In genomic region chr17:50240876-50241275, GRCh38 we compare ENCODE assay signal across 19 cellular contexts. TPM values are rescaled to one million over a fixed set of nuclear protein-coding genes. Genes with fewer than 3 reads are reported as not detected.
DNase-seq lines count a peak whose midpoint lies in the region; ATAC-seq, FAIRE-seq and TF ChIP-seq lines count a peak whose summit lies in the region.
"Had no signal": no experiment of that assay in that cellular context is flagged by ENCODE, and none has a peak within 500 bp of the region (broad histone marks: within the 10 kb centered on the region; RNA-seq: fewer than 3 reads in every experiment).

No MANE protein-coding gene starts in this region.

- in situ Hi-C loops in HepG2 (cut with HindIII; ENCODE audit: extremely low pct_ligation_motif_present, low pct_unique_long_range_greater_than_20kb): no loop called here

- no peak for TF ChIP-seq CTCF in HepG2 (CRISPR knock-in tag; IDR thresholded peaks at IDR 0.05)
- TF ChIP-seq CTCF in right lobe of liver (IDR thresholded peaks at IDR 0.05): no peak
- no peak for TF ChIP-seq CTCF in chondrocyte (IDR thresholded peaks at IDR 0.05)
- no peak for TF ChIP-seq CTCF in right atrium auricular region (IDR thresholded peaks at IDR 0.05)

- H3K27me3 ChIP-seq in HepG2 (ENCODE audit: control insufficient read depth in 1 of 2, insufficient read depth in 2 of 2, low read length in 2 of 2) (peaks cover 0 to 8% of the 10 kb centered on the region in 2 experiments; a peak in 4 of 5 replicates), right lobe of liver (no peaks in the 10 kb centered on the region), right atrium auricular region (no peaks in the 10 kb centered on the region)

- H3K27ac Mint-ChIP-seq in chondrocyte (ENCODE audit: unreplicated experiment): peak overlapping the region; percentile 90

- H3K4me2 ChIP-seq in HepG2 (ENCODE audit: low read depth, low read length): no peak overlapping the region

- peaks cover 7% of the 10 kb centered on the region for H3K9me3 Mint-ChIP-seq in chondrocyte (ENCODE audit: low read depth)

- H2AFZ ChIP-seq in HepG2 (ENCODE audit: low read length): no peak overlapping the region

- 0% methylated on average over 1 of the region's 1 CpG for WGBS in HepG2 (ENCODE audit: low lambda C conversion rate)
- WGBS in right lobe of liver (ENCODE audit: insufficient coverage, low coverage, low lambda C conversion rate, missing lambda C conversion rate): no CpG with 5 or more reads among the region's 1 CpG

- FAIRE-seq in HepG2 (lab: Jason Lieb, UNC): peak; percentile 15

- H3K36me3 Mint-ChIP-seq in chondrocyte (ENCODE audit: low read depth): peaks cover 1% of the 10 kb centered on the region

- TF ChIP-seq EP300 in HepG2 (IDR thresholded peaks at IDR 0.05; ENCODE audit: low read depth in 2 of 2, low read length in 2 of 2): no peak
- TF ChIP-seq EP300 in HepG2 (CRISPR knock-in tag; IDR thresholded peaks at IDR 0.05; ENCODE audit: borderline replicate concordance): no peak

- H3K4me1 Mint-ChIP-seq in chondrocyte (ENCODE audit: low read depth): peaks cover 54% of the 10 kb centered on the region

- no peaks in the 10 kb centered on the region for H4K20me1 ChIP-seq in HepG2 (ENCODE audit: insufficient read depth, low read length)

- DNase-seq in HepG2 (ENCODE audit: low spot score): no peak
- DNase-seq in right lobe of liver: no peak
- no peak for DNase-seq in chondrocyte (ENCODE audit: low spot score)
- DNase-seq in kidney tubule cell (ENCODE audit: low spot score): peak; percentile 25
- DNase-seq in COLO668 (lab: John Stamatoyannopoulos, UW; ENCODE audit: unreplicated experiment): no peak
- DNase-seq in right atrium auricular region (ENCODE audit: low spot score): no peak
- DNase-seq in NCI-H2227 treated with DMSO at 0.1 percent for 48 hours (lab: John Stamatoyannopoulos, UW): no peak
- DNase-seq: 8988T, C1 segment of cervical spinal cord, COR-L47, MM.1S, NCI-H1105 treated with DMSO at 0.1 percent for 48 hours, NCI-H187, NCI-H2171, NCI-H510A, NCI-H82, Right ventricle myocardium superior had no signal

- CTCF ChIA-PET in HepG2 (lab: Yijun Ruan, JAX; ENCODE audit: low intra/inter-chr PET ratio, low total read pairs): no interaction called here

- no peak for TF ChIP-seq POLR2A in HepG2 (IDR thresholded peaks at IDR 0.05; ENCODE audit: insufficient read depth in 1 of 2, low read depth in 2 of 2, low read length in 2 of 2)
- no peak for TF ChIP-seq POLR2A in right lobe of liver (IDR thresholded peaks at IDR 0.05)

- no peaks in the 10 kb centered on the region for H3K27me3 Mint-ChIP-seq in chondrocyte (ENCODE audit: low read depth)

- ATAC-seq in HepG2 (no peak), right lobe of liver (no peak), GM19467 (IDR thresholded peaks at IDR 0.05; ENCODE audit: unreplicated experiment) (no peak)
- ATAC-seq: Panc1 had no signal

- H3K4me3 Mint-ChIP-seq in chondrocyte (ENCODE audit: unreplicated experiment): no peak overlapping the region

- H3K9ac ChIP-seq in HepG2 (ENCODE audit: insufficient read depth, low read depth, low read length): no peak overlapping the region

- intact Hi-C loops in HepG2 (cut with micrococcal nuclease; ENCODE audit: unreplicated experiment) (no loop called here), right lobe of liver (cut with DNase I) (no loop called here)

- no peak overlapping the region for H3K4me3 ChIP-seq in HepG2 (replicated peaks in 1 of 3; ENCODE audit: insufficient read depth in 1 of 3, low read depth in 2 of 3, low read length in 3 of 3)
- no peak overlapping the region for H3K4me3 ChIP-seq in right lobe of liver
- no peak overlapping the region for H3K4me3 ChIP-seq in right atrium auricular region

- no peak overlapping the region for H3K27ac ChIP-seq in HepG2 (ENCODE audit: extremely low read length, insufficient read depth, low read length)
- no peak overlapping the region for H3K27ac ChIP-seq in right lobe of liver
- H3K27ac ChIP-seq in right atrium auricular region: no peak overlapping the region

- H3K4me1 ChIP-seq in HepG2 (ENCODE audit: insufficient read depth, low read length): no peaks in the 10 kb centered on the region
- H3K4me1 ChIP-seq in right lobe of liver: no peaks in the 10 kb centered on the region
- H3K4me1 ChIP-seq in right atrium auricular region: peaks cover 0 to 6% of the 10 kb centered on the region in 2 donors

- H3K36me3 ChIP-seq in HepG2 (replicated peaks in 1 of 2; ENCODE audit: control insufficient read depth in 1 of 2, insufficient read depth in 2 of 2, low read length in 2 of 2) (no peaks in the 10 kb centered on the region), right lobe of liver (no peaks in the 10 kb centered on the region), right atrium auricular region (no peaks in the 10 kb centered on the region)

- POLR2A ChIA-PET in HepG2 (lab: Yijun Ruan, JAX): no interaction called here

- no peak for TF ChIP-seq RAD21 in HepG2 (CRISPR knock-in tag; IDR thresholded peaks at IDR 0.05)

- no TSS peak for BruUV-seq in HepG2 (replicated peaks; lab: Mats Ljungman, UMichigan)

- H3K79me2 ChIP-seq in HepG2 (ENCODE audit: insufficient read depth, low read length): no peaks in the 10 kb centered on the region

- no peaks in the 10 kb centered on the region for H3K9me3 ChIP-seq in HepG2 (ENCODE audit: low read length)
- H3K9me3 ChIP-seq in right lobe of liver: no peaks in the 10 kb centered on the region
- H3K9me3 ChIP-seq in right atrium auricular region: no peaks in the 10 kb centered on the region

TF ChIP-seq in HepG2, 621 proteins besides CTCF, POLR2A, EP300 and RAD21 (continues in another document):
- TF ChIP-seq ZNF747 (CRISPR knock-in tag; IDR thresholded peaks at IDR 0.05; ENCODE audit: borderline replicate concordance) (no peak), NRL (CRISPR knock-in tag; IDR thresholded peaks at IDR 0.05; ENCODE audit: borderline replicate concordance) (no peak), CHCHD3 (CRISPR knock-in tag; IDR thresholded peaks at IDR 0.05) (no peak), ZMAT3 (CRISPR knock-in tag; conservative IDR thresholded peaks at IDR 0.05) (no peak)

RNA-seq across cellular contexts. Expression of gene TMEM92, which starts 33.4 kb away (rescaled TPM):
- total RNA-seq in HepG2 (2016; rRNA removed; fragmentation: Illumina TruSeq; extraction: Trizol) (not detected in 2 replicates), right lobe of liver (10 to 100 TPM in 1 of 6 experiments, 1 to 10 TPM in 5; 1.5 to 20.0 (median 8.7) TPM), chondrocyte (1.6 to 1.7 TPM (median 1.7 TPM) in 3 replicates), right atrium auricular region (not detected)
- total RNA-seq in HepG2 (2016; cell fraction: cytosol; rRNA removed; fragmentation: Illumina TruSeq; extraction: Trizol; ENCODE audit: low read depth): not detected in 2 replicates
- total RNA-seq in HepG2 (2016; cell fraction: insoluble cytoplasmic fraction; rRNA removed; fragmentation: Illumina TruSeq; extraction: Trizol): not detected in 2 replicates
- total RNA-seq in HepG2 (2016; cell fraction: membrane; rRNA removed; fragmentation: Illumina TruSeq; extraction: Trizol): 0.14 TPM in 1 of 2 replicates, not detected in the other
- not detected in 2 replicates for total RNA-seq in HepG2 (2016; cell fraction: nucleus; rRNA removed; fragmentation: Illumina TruSeq; extraction: Trizol)
- 0.07 and 0.10 TPM in 2 replicates for polyA plus RNA-seq in HepG2 (2011; rRNA removed)
- 0.25 and 0.47 TPM in 2 replicates for polyA plus RNA-seq in HepG2 (2011; cell fraction: cytosol; rRNA removed)
- 0.07 and 0.08 TPM in 2 replicates for polyA plus RNA-seq in HepG2 (2011; cell fraction: nucleus; rRNA removed)
- 0.11 and 0.31 TPM in 2 replicates for polyA plus RNA-seq in HepG2 (2012)
- polyA plus RNA-seq in HepG2 (2016; cell fraction: cytosol; fragmentation: Illumina TruSeq; extraction: Trizol; ENCODE audit: low read depth): 0.05 and 0.06 TPM in 2 replicates
- not detected in 2 replicates for polyA plus RNA-seq in HepG2 (2016; cell fraction: insoluble cytoplasmic fraction; fragmentation: Illumina TruSeq; extraction: Trizol; ENCODE audit: low read depth)
- 0.23 TPM in 1 of 2 replicates, not detected in the other for polyA plus RNA-seq in HepG2 (2016; cell fraction: membrane; fragmentation: Illumina TruSeq; extraction: Trizol; ENCODE audit: low read depth)
- polyA plus RNA-seq in HepG2 (2016; cell fraction: nucleus; fragmentation: Illumina TruSeq; extraction: Trizol; ENCODE audit: insufficient read depth, low read depth): not detected in 2 replicates
- 0.32 and 15.1 TPM in 2 replicates for polyA minus RNA-seq in HepG2 (2011; rRNA and poly(A)+ RNA removed; ENCODE audit: low replicate concordance)
- polyA minus RNA-seq in HepG2 (2011; cell fraction: cytosol; rRNA and poly(A)+ RNA removed): not detected in 2 replicates
- polyA minus RNA-seq in HepG2 (2011; cell fraction: nucleus; rRNA and poly(A)+ RNA removed): not detected in 2 replicates
- total RNA-seq: Right ventricle myocardium superior had no signal

RNA-seq across cellular contexts. Expression of gene COL1A1, which starts 39.4 kb away (rescaled TPM):
- total RNA-seq in HepG2 (2016; rRNA removed; fragmentation: Illumina TruSeq; extraction: Trizol) (0.17 TPM in 1 of 2 replicates, not detected in the other), right lobe of liver (100 to 1,000 TPM in 1 of 6 experiments, 10 to 100 TPM in 4, 1 to 10 TPM in 1; 9.3 to 109 (median 34.7) TPM), chondrocyte (34,852 to 36,120 TPM (median 35,333 TPM) in 3 replicates), right atrium auricular region (100 to 1,000 TPM in 1 of 2 donors, 10 to 100 TPM in 1; 19.8 to 180 TPM)
- total RNA-seq in HepG2 (2016; cell fraction: cytosol; rRNA removed; fragmentation: Illumina TruSeq; extraction: Trizol; ENCODE audit: low read depth): not detected in 2 replicates
- 0.03 and 0.06 TPM in 2 replicates for total RNA-seq in HepG2 (2016; cell fraction: insoluble cytoplasmic fraction; rRNA removed; fragmentation: Illumina TruSeq; extraction: Trizol)
- 0.09 and 0.24 TPM in 2 replicates for total RNA-seq in HepG2 (2016; cell fraction: membrane; rRNA removed; fragmentation: Illumina TruSeq; extraction: Trizol)
- total RNA-seq in HepG2 (2016; cell fraction: nucleus; rRNA removed; fragmentation: Illumina TruSeq; extraction: Trizol): 0.68 and 0.72 TPM in 2 replicates
- 0.05 and 0.14 TPM in 2 replicates for polyA plus RNA-seq in HepG2 (2011; rRNA removed)
- polyA plus RNA-seq in HepG2 (2011; cell fraction: cytosol; rRNA removed): 0.01 TPM in 1 of 2 replicates, not detected in the other
- 1.7 and 2.5 TPM in 2 replicates for polyA plus RNA-seq in HepG2 (2011; cell fraction: nucleus; rRNA removed)
- polyA plus RNA-seq in HepG2 (2012): 0.19 TPM in 2 replicates
- polyA plus RNA-seq in HepG2 (2016; cell fraction: cytosol; fragmentation: Illumina TruSeq; extraction: Trizol; ENCODE audit: low read depth): 0.03 TPM in 1 of 2 replicates, not detected in the other
- polyA plus RNA-seq in HepG2 (2016; cell fraction: insoluble cytoplasmic fraction; fragmentation: Illumina TruSeq; extraction: Trizol; ENCODE audit: low read depth): 0.07 TPM in 1 of 2 replicates, not detected in the other
- not detected in 2 replicates for polyA plus RNA-seq in HepG2 (2016; cell fraction: membrane; fragmentation: Illumina TruSeq; extraction: Trizol; ENCODE audit: low read depth)
- polyA plus RNA-seq in HepG2 (2016; cell fraction: nucleus; fragmentation: Illumina TruSeq; extraction: Trizol; ENCODE audit: insufficient read depth, low read depth): 1.00 and 2.8 TPM in 2 replicates
- 35.8 TPM in 1 of 2 replicates, not detected in the other for polyA minus RNA-seq in HepG2 (2011; rRNA and poly(A)+ RNA removed; ENCODE audit: low replicate concordance)
- 0.70 and 0.79 TPM in 2 replicates for polyA minus RNA-seq in HepG2 (2011; cell fraction: cytosol; rRNA and poly(A)+ RNA removed)
- polyA minus RNA-seq in HepG2 (2011; cell fraction: nucleus; rRNA and poly(A)+ RNA removed): 0.52 and 1.2 TPM in 2 replicates

Comparison
In these comparisons a context has a peak if more than half of its experiments do, and no peak if none do; other contexts are left out.
1. RNA of gene COL1A1, which starts 39.4 kb away (total RNA-seq): 34,852 to 36,120 TPM in chondrocyte; 19.8 to 180 TPM in right atrium auricular region, 9.3 to 109 TPM in right lobe of liver and 0.03 to 0.72 TPM in HepG2; every median in the first group is over 100 times any median in the second.